8 cellular contexts compared by ENCODE assay signal in genomic region chr9:33524431-33524947, GRCh38. TPM values are rescaled to one million over a fixed set of nuclear protein-coding genes. Genes with fewer than 3 reads are reported as not detected.
DNase-seq lines count a peak whose midpoint lies in the region; ATAC-seq and TF ChIP-seq lines count a peak whose summit lies in the region.

No MANE protein-coding gene starts in this region.

- no peak for TF ChIP-seq POLR2A in stomach (IDR thresholded peaks at IDR 0.05)

- H3K9me3 Mint-ChIP-seq in activated T-helper 2 cell treated with anti-CD3 and anti-CD28 coated beads, Interferon-gamma antibody, Interleukin-2, Interleukin-4, amounts not matched to agents 10 μg/mL and 5 μg/mL and 100 μg/mL, durations not matched to agents 14 hours and 24 hours and 36 hours = no peaks in the 10 kb centered on the region

- POLR2A ChIA-PET in AG04449 (lab: Yijun Ruan, JAX) = interaction anchor here (0.7 to 2.0 kb wide), 2 partner anchors 51 to 446 kb away, joined by 3 to 10 read pairs; partner anchors contain the start of gene NOL6
- POLR2A ChIA-PET in HEK293T (lab: Yijun Ruan, JAX) = interaction anchor here (0.9 to 1.7 kb wide), 6 partner anchors 14 to 234 kb away, joined by 3 to 10 read pairs (median 5); partner anchors contain the start of genes NFX1 and NOL6

- DNase-seq in AG04449 (ENCODE audit: low read depth, low spot score) = no peak
- peak; percentile 12 for DNase-seq in HEK293T (ENCODE audit: extremely low spot score)
- no peak for DNase-seq in activated T-helper 2 cell treated with anti-CD3 and anti-CD28 coated beads, Interferon-gamma antibody, Interleukin-2, Interleukin-4, amounts not matched to agents 10 μg/mL and 5 μg/mL and 100 μg/mL, durations not matched to agents 14 hours and 24 hours and 36 hours (ENCODE audit: low spot score)
- DNase-seq in stomach = no peak
- no peak for DNase-seq in AG08396 (ENCODE audit: low spot score)
- DNase-seq in SW480 (ENCODE audit: low spot score) = no peak

- no peak overlapping the region for H3K27ac ChIP-seq in stomach

- CTCF ChIA-PET in AG04449 (lab: Yijun Ruan, JAX) = interaction anchor here (0.9 to 1.9 kb wide), 6 partner anchors 20 to 197 kb away, joined by 3 to 9 read pairs (median 4); no protein-coding TSS in a partner anchor
- CTCF ChIA-PET in HEK293T (lab: Yijun Ruan, JAX) = no interaction called here

- no peaks in the 10 kb centered on the region for H3K4me1 Mint-ChIP-seq in activated T-helper 2 cell treated with anti-CD3 and anti-CD28 coated beads, Interferon-gamma antibody, Interleukin-2, Interleukin-4, amounts not matched to agents 10 μg/mL and 5 μg/mL and 100 μg/mL, durations not matched to agents 14 hours and 24 hours and 36 hours (ENCODE audit: low read depth)

- no peaks in the 10 kb centered on the region for H3K36me3 ChIP-seq in iPS-15b (ENCODE audit: control insufficient read depth, insufficient read depth, low read length)
- no peaks in the 10 kb centered on the region for H3K36me3 ChIP-seq in stomach

- H3K4me3 ChIP-seq in AG04449 (ENCODE audit: low read depth, low read length) = peak overlapping the region; percentile 64
- peak overlapping the region; percentile 79 for H3K4me3 ChIP-seq in iPS-15b (ENCODE audit: low read depth, low read length)
- peak overlapping the region; percentile 27 to 46 (median 41) for H3K4me3 ChIP-seq in stomach

- WGBS in stomach, 5 donors = 2 to 15% (median 3%) methylated on average over 7 to 38 of the region's 38 CpGs

- no peaks in the 10 kb centered on the region for H3K36me3 Mint-ChIP-seq in activated T-helper 2 cell treated with anti-CD3 and anti-CD28 coated beads, Interferon-gamma antibody, Interleukin-2, Interleukin-4, amounts not matched to agents 10 μg/mL and 5 μg/mL and 100 μg/mL, durations not matched to agents 14 hours and 24 hours and 36 hours (ENCODE audit: low read depth)

- H3K27me3 Mint-ChIP-seq in activated T-helper 2 cell treated with anti-CD3 and anti-CD28 coated beads, Interferon-gamma antibody, Interleukin-2, Interleukin-4, amounts not matched to agents 10 μg/mL and 5 μg/mL and 100 μg/mL, durations not matched to agents 14 hours and 24 hours and 36 hours (ENCODE audit: low read depth) = peaks cover 57% of the 10 kb centered on the region

- H3K27ac Mint-ChIP-seq in activated T-helper 2 cell treated with anti-CD3 and anti-CD28 coated beads, Interferon-gamma antibody, Interleukin-2, Interleukin-4, amounts not matched to agents 10 μg/mL and 5 μg/mL and 100 μg/mL, durations not matched to agents 14 hours and 24 hours and 36 hours = peak overlapping the region; percentile 71

- H3K9me3 ChIP-seq in iPS-15b (ENCODE audit: control insufficient read depth, insufficient read depth, low read length) (no peaks in the 10 kb centered on the region), stomach (no peaks in the 10 kb centered on the region)

- TF ChIP-seq CTCF in AG04449 (IDR thresholded peaks at IDR 0.05; ENCODE audit: insufficient read depth, low read length, missing control alignments) = no peak
- TF ChIP-seq CTCF in stomach (IDR thresholded peaks at IDR 0.05) = no peak

- TF ChIP-seq EP300 in stomach (IDR thresholded peaks at IDR 0.05) = no peak

- no peak overlapping the region for H3K9ac ChIP-seq in iPS-15b (ENCODE audit: low read depth, low read length)

- peaks cover 6% of the 10 kb centered on the region for H3K27me3 ChIP-seq in iPS-15b (ENCODE audit: control insufficient read depth, insufficient read depth, low read length)
- H3K27me3 ChIP-seq in stomach = peaks cover 0 to 63% (median 38%) of the 10 kb centered on the region in 3 donors

- ATAC-seq in GM18517 (IDR thresholded peaks at IDR 0.05; ENCODE audit: unreplicated experiment) = no peak

- H3K4me1 ChIP-seq in iPS-15b (ENCODE audit: control insufficient read depth, insufficient read depth, low read length) (no peaks in the 10 kb centered on the region), stomach (peaks cover 15 to 18% (median 16%) of the 10 kb centered on the region in 4 donors)

- H3K4me3 Mint-ChIP-seq in activated T-helper 2 cell treated with anti-CD3 and anti-CD28 coated beads, Interferon-gamma antibody, Interleukin-2, Interleukin-4, amounts not matched to agents 10 μg/mL and 5 μg/mL and 100 μg/mL, durations not matched to agents 14 hours and 24 hours and 36 hours (ENCODE audit: low read depth) = peak overlapping the region; percentile 82

- intact Hi-C loops in activated T-helper 2 cell treated with anti-CD3 and anti-CD28 coated beads, Interferon-gamma antibody, Interleukin-2, Interleukin-4, amounts not matched to agents 10 μg/mL and 5 μg/mL and 100 μg/mL, durations not matched to agents 14 hours and 24 hours and 36 hours (cut with micrococcal nuclease) = no loop called here
- intact Hi-C loops in stomach (cut with DNase I; ENCODE audit: low total_unique reads) = no loop called here

TF ChIP-seq in HEK293T, 16 proteins besides CTCF, POLR2A, EP300 and RAD21:
- TF ChIP-seq L3MBTL2 (conservative IDR thresholded peaks at IDR 0.05) (peak; percentile 45), SUZ12 (IDR thresholded peaks at IDR 0.05) (no peak)

RNA-seq across cellular contexts. Expression of gene ANKRD18B, which starts 0.4 kb away (rescaled TPM):
- 1.6 and 2.6 TPM in 2 replicates for total RNA-seq in activated T-helper 2 cell treated with anti-CD3 and anti-CD28 coated beads, Interferon-gamma antibody, Interleukin-2, Interleukin-4, amounts not matched to agents 10 μg/mL and 5 μg/mL and 100 μg/mL, durations not matched to agents 14 hours and 24 hours and 36 hours
- total RNA-seq in stomach = not detected
- polyA plus RNA-seq in stomach = 1 to 10 TPM in 1 of 3 donors, not detected in 2; 4.3 TPM

RNA-seq across cellular contexts. Expression of gene NOL6, which starts 50.8 kb away (rescaled TPM):
- total RNA-seq in activated T-helper 2 cell treated with anti-CD3 and anti-CD28 coated beads, Interferon-gamma antibody, Interleukin-2, Interleukin-4, amounts not matched to agents 10 μg/mL and 5 μg/mL and 100 μg/mL, durations not matched to agents 14 hours and 24 hours and 36 hours = 61.9 and 65.3 TPM in 2 replicates
- 10 to 100 TPM; 12.5 to 43.6 (median 21.4) TPM for total RNA-seq in stomach
- polyA plus RNA-seq in stomach = 10 to 100 TPM; 10.7 to 22.0 (median 12.5) TPM
